19 cellular contexts compared by ENCODE assay signal in genomic region chr11:13030857-13031256, GRCh38. TPM values are rescaled to one million over a fixed set of nuclear protein-coding genes. Genes with fewer than 3 reads are reported as not detected.
DNase-seq lines count a peak whose midpoint lies in the region; ATAC-seq and TF ChIP-seq lines count a peak whose summit lies in the region.
"Had no signal": no experiment of that assay in that cellular context is flagged by ENCODE, and none has a peak within 500 bp of the region (broad histone marks: within the 10 kb centered on the region; RNA-seq: fewer than 3 reads in every experiment).

No MANE protein-coding gene starts in this region.

- intact Hi-C loops in left ventricle myocardium superior (cut with micrococcal nuclease) (no loop called here), gastrocnemius medialis (cut with DNase I; ENCODE audit: low total_unique reads) (no loop called here)

- H3K9me3 ChIP-seq in gastrocnemius medialis (no peaks in the 10 kb centered on the region), Peyer's patch (no peaks in the 10 kb centered on the region)

- no peaks in the 10 kb centered on the region for H3K4me1 Mint-ChIP-seq in chondrocyte (ENCODE audit: low read depth)
- H3K4me1 Mint-ChIP-seq: CD4-positive, CD25-positive, alpha-beta regulatory T cell; nephron; stimulated activated memory B cell treated with anti-CD40 and anti-IgM and Interleukin-4, amounts not matched to agents 10 μg/mL and 1 μg/mL and 100 μg/mL, for 72 hours had no signal

- H3K27me3 ChIP-seq in gastrocnemius medialis (no peaks in the 10 kb centered on the region), Peyer's patch (no peaks in the 10 kb centered on the region)

- H3K4me3 ChIP-seq in gastrocnemius medialis (no peak overlapping the region), Peyer's patch (no peak overlapping the region)

- H3K27ac Mint-ChIP-seq in chondrocyte (ENCODE audit: unreplicated experiment) = no peak overlapping the region
- H3K27ac Mint-ChIP-seq: activated naive CD8-positive, alpha-beta T cell; CD4-positive, CD25-positive, alpha-beta regulatory T cell; nephron; stimulated activated memory B cell treated with anti-CD40 and anti-IgM and Interleukin-4, amounts not matched to agents 10 μg/mL and 1 μg/mL and 100 μg/mL, for 72 hours had no signal

- in situ Hi-C loops in gastrocnemius medialis (cut with MboI; ENCODE audit: low sequenced_read_pairs in 4 of 4) = no loop called here

- TF ChIP-seq POLR2A in gastrocnemius medialis (IDR thresholded peaks at IDR 0.05) (no peak), Peyer's patch (IDR thresholded peaks at IDR 0.05) (no peak)

- ATAC-seq in left ventricle myocardium superior (peak; percentile 82), gastrocnemius medialis (peak; percentile 58 to 66)
- ATAC-seq: stimulated activated memory B cell treated with anti-CD40 and anti-IgM and Interleukin-4, amounts not matched to agents 10 μg/mL and 1 μg/mL and 100 μg/mL, for 72 hours had no signal

- H3K27me3 Mint-ChIP-seq in chondrocyte (ENCODE audit: low read depth) = peaks cover 18% of the 10 kb centered on the region

- DNase-seq in DMS 273 (lab: John Stamatoyannopoulos, UW; ENCODE audit: unreplicated experiment) (peak; percentile 15), DMS 273 treated with DMSO at 0.1 percent for 48 hours (lab: John Stamatoyannopoulos, UW) (no peak), NCI-H748 (lab: John Stamatoyannopoulos, UW; ENCODE audit: unreplicated experiment) (peak; percentile 85), left ventricle myocardium superior (peak; percentile 57), gastrocnemius medialis (no peak), chondrocyte (ENCODE audit: low spot score) (no peak), SKM-1 treated with dmso at 0.1 percent for 144 hours (lab: John Stamatoyannopoulos, UW; ENCODE audit: unreplicated experiment) (no peak), Peyer's patch (no peak)
- DNase-seq: activated CD8-positive, alpha-beta memory T cell treated with anti-CD3 and anti-CD28 coated beads, Interleukin-2, amount 50 U/mL, for 48 hours; CD4-positive, CD25-positive, alpha-beta regulatory T cell; central memory CD4-positive, alpha-beta T cell; NCI-H2081 treated with DMSO at 0.1 percent for 48 hours; OCI-M1; stimulated activated CD4-positive, alpha-beta T cell treated with anti-CD3 and anti-CD28 coated beads, Interleukin-4, amount 100 ng/mL, for 4 hours had no signal

- no peak overlapping the region for H3K4me3 Mint-ChIP-seq in chondrocyte (ENCODE audit: unreplicated experiment)
- H3K4me3 Mint-ChIP-seq: activated naive CD8-positive, alpha-beta T cell; CD4-positive, CD25-positive, alpha-beta regulatory T cell; nephron; stimulated activated memory B cell treated with anti-CD40 and anti-IgM and Interleukin-4, amounts not matched to agents 10 μg/mL and 1 μg/mL and 100 μg/mL, for 72 hours had no signal

- H3K4me1 ChIP-seq in gastrocnemius medialis (no peaks in the 10 kb centered on the region), Peyer's patch (peaks cover 0 to 4% (median 0%) of the 10 kb centered on the region in 4 donors)

- no peaks in the 10 kb centered on the region for H3K9me3 Mint-ChIP-seq in chondrocyte (ENCODE audit: low read depth)
- H3K9me3 Mint-ChIP-seq: nephron had no signal

- TF ChIP-seq CTCF in gastrocnemius medialis (IDR thresholded peaks at IDR 0.05 in 4 of 5, conservative IDR thresholded peaks at IDR 0.05 in 1 of 5) (no peak), chondrocyte (IDR thresholded peaks at IDR 0.05) (no peak), Peyer's patch (IDR thresholded peaks at IDR 0.05) (no peak)

- H3K36me3 ChIP-seq in gastrocnemius medialis (no peaks in the 10 kb centered on the region), Peyer's patch (no peaks in the 10 kb centered on the region)

- H3K27ac ChIP-seq in gastrocnemius medialis = peak overlapping the region in 2 of 4 donors; percentile 1 to 13
- H3K27ac ChIP-seq in Peyer's patch = no peak overlapping the region
- H3K27ac ChIP-seq: 22Rv1, KMS-11 had no signal

- H3K36me3 Mint-ChIP-seq in chondrocyte (ENCODE audit: low read depth) = peaks cover 2% of the 10 kb centered on the region
- H3K36me3 Mint-ChIP-seq: activated naive CD8-positive, alpha-beta T cell; CD4-positive, CD25-positive, alpha-beta regulatory T cell; stimulated activated memory B cell treated with anti-CD40 and anti-IgM and Interleukin-4, amounts not matched to agents 10 μg/mL and 1 μg/mL and 100 μg/mL, for 72 hours had no signal

RNA-seq across cellular contexts. Expression of gene RASSF10, which starts 21.7 kb away (rescaled TPM):
- 0.42 TPM for total RNA-seq in left ventricle myocardium superior
- under 1 TPM in 3 of 4 donors, not detected in 1; 0.11 to 0.62 (median 0.25) TPM for total RNA-seq in gastrocnemius medialis
- not detected in 3 replicates for total RNA-seq in chondrocyte
- total RNA-seq in Peyer's patch = 1 to 10 TPM in 2 of 4 donors, under 1 TPM in 1, not detected in 1; 0.35 to 4.4 (median 3.9) TPM
- total RNA-seq: CD4-positive, CD25-positive, alpha-beta regulatory T cell had no signal

Comparison
In these comparisons a context has a peak if more than half of its experiments do, and no peak if none do; other contexts are left out.
1. DNase-seq: peak in DMS 273 (single experiment), NCI-H748 (single experiment) and left ventricle myocardium superior (single experiment); none in DMS 273 treated with DMSO at 0.1 percent for 48 hours (single experiment), gastrocnemius medialis (0 of 2), chondrocyte (single experiment), SKM-1 treated with dmso at 0.1 percent for 144 hours (single experiment) and Peyer's patch (0 of 3).